17 cellular contexts compared by ENCODE assay signal in the genomic region with DNA sequence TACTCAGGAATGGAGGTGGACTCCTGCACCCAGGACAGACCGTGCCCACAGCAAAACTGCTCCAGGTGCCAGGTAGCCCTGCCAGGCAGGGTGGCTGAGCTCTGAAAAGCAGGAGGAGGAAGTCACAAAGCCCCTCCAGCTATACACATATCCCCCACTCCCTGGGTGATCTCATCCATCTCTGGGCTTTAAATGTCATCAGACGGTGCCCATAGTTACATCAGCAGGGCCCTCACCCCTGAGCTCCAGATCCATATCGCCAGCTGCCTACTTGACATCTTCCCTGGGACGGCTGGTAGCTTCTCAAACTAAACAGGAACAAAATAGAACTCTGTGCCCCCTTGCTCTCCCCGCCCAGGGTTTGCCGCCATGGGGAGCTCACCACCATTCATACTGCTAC.
"Had no signal": no experiment of that assay in that cellular context is flagged by ENCODE, and none has a peak within 500 bp of the region (broad histone marks: within the 10 kb centered on the region; RNA-seq: fewer than 3 reads in every experiment).

No MANE protein-coding gene starts in this region.

- FAIRE-seq: colon, small intestine had no signal

- H3K36me3 Mint-ChIP-seq: naive thymus-derived CD4-positive, alpha-beta T cell had no signal

- DNase-seq: activated CD4-positive, alpha-beta T cell treated with anti-CD3 and anti-CD28 coated beads for 36 hours; activated CD8-positive, alpha-beta memory T cell treated with anti-CD3 and anti-CD28 coated beads, Interleukin-2, amount 50 U/mL, for 4 hours; activated CD8-positive, alpha-beta T cell treated with anti-CD3 and anti-CD28 coated beads for 36 hours; activated naive CD4-positive, alpha-beta T cell; head of caudate nucleus; left colon; naive thymus-derived CD4-positive, alpha-beta T cell; right cardiac atrium; small intestine had no signal

- H3K9me3 ChIP-seq: ascending aorta, esophagus muscularis mucosa, tibial nerve, vagina had no signal

- H3K27ac Mint-ChIP-seq: activated CD4-positive, alpha-beta T cell treated with anti-CD3 and anti-CD28 coated beads for 36 hours; activated CD8-positive, alpha-beta T cell treated with anti-CD3 and anti-CD28 coated beads for 36 hours; progenitor cell of endocrine pancreas had no signal

- ATAC-seq: activated CD4-positive, alpha-beta T cell treated with anti-CD3 and anti-CD28 coated beads for 36 hours; activated CD8-positive, alpha-beta T cell treated with anti-CD3 and anti-CD28 coated beads for 36 hours; left colon; naive thymus-derived CD4-positive, alpha-beta T cell; right cardiac atrium had no signal

- H3K4me3 ChIP-seq: ascending aorta, esophagus muscularis mucosa, lung, tibial nerve, vagina had no signal

- H3K4me3 Mint-ChIP-seq: activated CD4-positive, alpha-beta T cell treated with anti-CD3 and anti-CD28 coated beads for 36 hours; activated CD8-positive, alpha-beta T cell treated with anti-CD3 and anti-CD28 coated beads for 36 hours; naive thymus-derived CD4-positive, alpha-beta T cell had no signal

- H3K4me1 ChIP-seq: ascending aorta, esophagus muscularis mucosa, tibial nerve, vagina had no signal

- H3K36me3 ChIP-seq: ascending aorta, esophagus muscularis mucosa, tibial nerve, vagina had no signal

- H3K9me3 Mint-ChIP-seq: activated CD8-positive, alpha-beta T cell treated with anti-CD3 and anti-CD28 coated beads for 36 hours; naive thymus-derived CD4-positive, alpha-beta T cell had no signal

- H3K4me1 Mint-ChIP-seq: activated CD4-positive, alpha-beta T cell treated with anti-CD3 and anti-CD28 coated beads for 36 hours; naive thymus-derived CD4-positive, alpha-beta T cell had no signal

- H3K27me3 ChIP-seq: ascending aorta, tibial nerve, vagina had no signal

- H3K27me3 Mint-ChIP-seq: activated CD4-positive, alpha-beta T cell treated with anti-CD3 and anti-CD28 coated beads for 36 hours; activated CD8-positive, alpha-beta T cell treated with anti-CD3 and anti-CD28 coated beads for 36 hours had no signal

- H3K27ac ChIP-seq: ascending aorta, esophagus muscularis mucosa, tibial nerve, vagina, VCaP had no signal
